ENCODE assay signal across 8 cellular contexts in genomic region chr3:33717866-33718594, GRCh38. TPM values are rescaled to one million over a fixed set of nuclear protein-coding genes. Genes with fewer than 3 reads are reported as not detected.
A peak's percentile ranks its signal among the peaks of the same experiment; 100 is the strongest.
DNase-seq lines count a peak whose midpoint lies in the region; ATAC-seq and TF ChIP-seq lines count a peak whose summit lies in the region.

CLASP2 (minus strand) TSS chr3:33718254; CDS start chr3:33718002, 252 bp downstream.

- H3K27ac Mint-ChIP-seq in WTC11, result peak within 1 kb of the TSS; percentile 95

- POLR2A ChIA-PET in AG04449 (lab: Yijun Ruan, JAX), result no interaction called here
- POLR2A ChIA-PET in WTC11 (lab: Charles Lee), result interaction anchor here (0.6 to 1.7 kb wide), 4 partner anchors 59 to 280 kb away, joined by 3 to 5 read pairs (median 4); no protein-coding TSS in a partner anchor

- ATAC-seq in GM18873 (IDR thresholded peaks at IDR 0.05; ENCODE audit: low FRiP score, unreplicated experiment) (peak; percentile 90), HG03135 (IDR thresholded peaks at IDR 0.05; ENCODE audit: unreplicated experiment) (peak; percentile 94), WTC11 (peak; percentile 92)

- H3K4me3 ChIP-seq in AG04449 (ENCODE audit: low read depth, low read length) (peak within 1 kb of the TSS; percentile 80), cardiac fibroblast (replicated peaks in 1 of 2; ENCODE audit: low read depth in 2 of 2, low read length in 2 of 2) (peak within 1 kb of the TSS; percentile 84 to 85)

- TF ChIP-seq CTCF in AG04449 (IDR thresholded peaks at IDR 0.05; ENCODE audit: insufficient read depth, low read length, missing control alignments) (no peak), WTC11 (IDR thresholded peaks at IDR 0.05) (no peak), cardiac fibroblast (IDR thresholded peaks at IDR 0.05; ENCODE audit: low read depth, low read length) (no peak)

- no peak within 1 kb of the TSS for H3K4me3 Mint-ChIP-seq in WTC11

- H3K9me3 Mint-ChIP-seq in WTC11, result no peaks in the 10 kb centered on the region

- no peaks in the 10 kb centered on the region for H3K27me3 Mint-ChIP-seq in WTC11 (ENCODE audit: low read depth)

- H3K4me1 Mint-ChIP-seq in WTC11, result peaks cover 9% of the 10 kb centered on the region

- DNase-seq in AG04449 (ENCODE audit: low read depth, low spot score), result no peak
- peak; percentile 93 for DNase-seq in NCI-H226
- peak; percentile 83 for DNase-seq in WTC11 (ENCODE audit: low spot score)
- DNase-seq in cardiac fibroblast (ENCODE audit: low read depth in 2 of 2), result peak; percentile 85 to 92
- peak; percentile 88 for DNase-seq in iris pigment epithelial cell (ENCODE audit: low read depth)
- peak; percentile 67 to 72 for DNase-seq in stimulated activated CD4-positive, alpha-beta T cell treated with anti-CD3 and anti-CD28 coated beads, Interleukin-12 subunit alpha, Interleukin-12 subunit beta, amount 100 ng/mL, for 24 hours (ENCODE audit: low read depth in 2 of 2)

- no peaks in the 10 kb centered on the region for H3K36me3 Mint-ChIP-seq in WTC11

- CTCF ChIA-PET in AG04449 (lab: Yijun Ruan, JAX), result interaction anchor here (0.7 to 2.1 kb wide), 8 partner anchors 37 to 346 kb away, joined by 3 to 8 read pairs (median 4); no protein-coding TSS in a partner anchor
- CTCF ChIA-PET in WTC11 (lab: Charles Lee), result interaction anchor here (0.6 to 1.8 kb wide), 5 partner anchors 58 to 736 kb away, joined by 3 to 7 read pairs (median 3); partner anchors contain the start of gene PDCD6IP

TF ChIP-seq in WTC11, 78 proteins besides CTCF, POLR2A, EP300 and RAD21 (continues in another document):
- no peak for TF ChIP-seq ZNF425 (CRISPR knock-in tag; conservative IDR thresholded peaks at IDR 0.05)
- no peak for TF ChIP-seq IRF1 (CRISPR knock-in tag; IDR thresholded peaks at IDR 0.05)
- peak; percentile 8; the same call in 1 of the 2 replicates for TF ChIP-seq JUN (CRISPR knock-in tag; IDR thresholded peaks at IDR 0.05)
- TF ChIP-seq USF2 (CRISPR knock-in tag; IDR thresholded peaks at IDR 0.05), result no peak
- peak; percentile 65; the same call in 1 of the 2 replicates for TF ChIP-seq ZNF232 (CRISPR knock-in tag; IDR thresholded peaks at IDR 0.05)
- no peak for TF ChIP-seq NFATC4 (CRISPR knock-in tag; IDR thresholded peaks at IDR 0.05)
- TF ChIP-seq NR2C2 (CRISPR knock-in tag; IDR thresholded peaks at IDR 0.05), result 0 out of 2 replicates have a peak, but pooled peaks have one; percentile 26
- no peak for TF ChIP-seq TCF7 (CRISPR knock-in tag; IDR thresholded peaks at IDR 0.05; ENCODE audit: low read depth)
- no peak for TF ChIP-seq IRF2 (CRISPR knock-in tag; IDR thresholded peaks at IDR 0.05; ENCODE audit: borderline replicate concordance, low read depth)
- no peak for TF ChIP-seq ZNF138 (CRISPR knock-in tag; conservative IDR thresholded peaks at IDR 0.05)
- TF ChIP-seq RORB (CRISPR knock-in tag; IDR thresholded peaks at IDR 0.05), result no peak
- TF ChIP-seq HMGXB4 (CRISPR knock-in tag; IDR thresholded peaks at IDR 0.05), result peak; percentile 98
- no peak for TF ChIP-seq TEAD4 (CRISPR knock-in tag; IDR thresholded peaks at IDR 0.05)
- TF ChIP-seq CBFB (CRISPR knock-in tag; IDR thresholded peaks at IDR 0.05; ENCODE audit: low read depth), result no peak
- peak; percentile 55; the same call in 1 of the 2 replicates for TF ChIP-seq CREB1 (CRISPR knock-in tag; IDR thresholded peaks at IDR 0.05)
- no peak for TF ChIP-seq EMX1 (CRISPR knock-in tag; IDR thresholded peaks at IDR 0.05)
- TF ChIP-seq OVOL2 (CRISPR knock-in tag; IDR thresholded peaks at IDR 0.05; ENCODE audit: borderline replicate concordance), result no peak
- no peak for TF ChIP-seq AFF4 (CRISPR knock-in tag; IDR thresholded peaks at IDR 0.05; ENCODE audit: borderline replicate concordance)
- TF ChIP-seq FOXJ3 (CRISPR knock-in tag; IDR thresholded peaks at IDR 0.05; ENCODE audit: borderline replicate concordance), result no peak
- peak; percentile 63 for TF ChIP-seq ESRRA (CRISPR knock-in tag; IDR thresholded peaks at IDR 0.05; ENCODE audit: borderline replicate concordance)
- TF ChIP-seq MAX (CRISPR knock-in tag; IDR thresholded peaks at IDR 0.05), result peak; percentile 75; the same call in 1 of the 2 replicates

RNA-seq across cellular contexts. Expression of gene CLASP2, which starts in this region (rescaled TPM):
- total RNA-seq in WTC11 (2021), result 56.7 to 65.8 TPM (median 57.4 TPM) in 3 replicates
